8 cellular contexts compared by ENCODE assay signal in the genomic region with DNA sequence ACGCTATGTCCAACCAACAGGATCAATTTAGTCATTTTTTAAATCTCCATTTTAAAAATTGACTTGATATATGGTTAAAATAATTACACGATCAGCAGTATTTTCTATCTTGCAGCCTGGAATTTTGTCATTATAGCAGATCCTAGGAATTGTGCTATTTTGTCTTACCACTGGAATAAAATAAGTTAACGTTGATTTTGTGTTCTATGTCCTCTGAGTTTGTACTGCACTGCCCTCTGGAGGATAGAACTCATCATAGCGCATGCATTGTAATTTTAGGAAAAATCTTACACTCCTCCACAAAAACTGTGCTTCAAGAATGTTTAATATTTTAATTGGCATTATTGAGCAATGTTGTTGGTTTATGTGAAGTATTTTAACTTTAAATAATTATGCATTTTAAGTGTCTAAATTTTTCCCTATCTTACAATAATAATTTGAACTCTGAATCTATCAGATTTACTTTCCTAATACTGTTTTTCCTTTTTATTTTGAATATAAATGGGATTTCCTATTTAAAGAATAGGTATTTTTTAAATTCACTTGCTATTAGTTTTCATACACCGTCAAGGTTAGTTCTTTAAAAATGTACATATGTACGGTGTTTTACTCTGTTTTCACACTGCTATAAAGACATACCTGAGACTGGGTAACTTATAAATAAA.
DNase-seq lines count a peak whose midpoint lies in the region; ATAC-seq and TF ChIP-seq lines count a peak whose summit lies in the region.

No MANE protein-coding gene starts in this region.

- DNase-seq in Ammon's horn (ENCODE audit: low spot score) (peak; percentile 23), NB4 (ENCODE audit: low read depth) (peak; percentile 50), astrocyte of the cerebellum (ENCODE audit: low read depth) (peak; percentile 16), lung microvascular endothelial cell (ENCODE audit: low read depth in 2 of 2) (peak; percentile 16 to 43), NOMO-1 treated with dmso at 0.1 percent for 144 hours (lab: John Stamatoyannopoulos, UW; ENCODE audit: unreplicated experiment) (no peak)
- DNase-seq in activated effector memory CD4-positive, alpha-beta T cell treated with anti-CD3 and anti-CD28 coated beads, Interleukin-2, amount 50 U/mL, for 16 hours: no peak

- TF ChIP-seq CTCF in NB4 (IDR thresholded peaks at IDR 0.05; ENCODE audit: low read depth, low read length) (peak; percentile 84), astrocyte of the cerebellum (IDR thresholded peaks at IDR 0.05; ENCODE audit: low read depth, low read length, missing control alignments) (peak; percentile 81)

- in situ Hi-C loops in astrocyte of the cerebellum (cut with HindIII; ENCODE audit: low sequenced_read_pairs): no loop called here

- no peak for TF ChIP-seq POLR2A in NB4 (IDR thresholded peaks at IDR 0.05; ENCODE audit: extremely low read depth, insufficient read length)

- H3K4me3 ChIP-seq in NB4 (ENCODE audit: low read depth, low read length) (no peak overlapping the region), astrocyte of the cerebellum (ENCODE audit: low read depth, low read length) (no peak overlapping the region)

- ATAC-seq in GM18907 (IDR thresholded peaks at IDR 0.05; ENCODE audit: unreplicated experiment) (peak; percentile 67), GM21447 (IDR thresholded peaks at IDR 0.05; ENCODE audit: unreplicated experiment) (no peak)

Comparison
In these comparisons a context has a peak if more than half of its experiments do, and no peak if none do; other contexts are left out.
1. DNase-seq: peak in Ammon's horn (single experiment), NB4 (single experiment), astrocyte of the cerebellum (single experiment) and lung microvascular endothelial cell (2 of 2); none in NOMO-1 treated with dmso at 0.1 percent for 144 hours (single experiment) and activated effector memory CD4-positive, alpha-beta T cell treated with anti-CD3 and anti-CD28 coated beads, Interleukin-2, amount 50 U/mL, for 16 hours (single experiment).